In genomic region chr16:3461120-3461519, GRCh38 we compare ENCODE assay signal across 1 cellular context.
TF ChIP-seq lines count a peak whose summit lies in the region.

No MANE protein-coding gene starts in this region.

TF ChIP-seq in WTC11, 78 proteins besides CTCF, POLR2A, EP300 and RAD21 (continued from another document):
- TF ChIP-seq AR (CRISPR knock-in tag; IDR thresholded peaks at IDR 0.05) (no peak), TP53 (CRISPR knock-in tag; IDR thresholded peaks at IDR 0.05) (no peak), PRRX2 (CRISPR knock-in tag; IDR thresholded peaks at IDR 0.05) (no peak), ZNF317 (CRISPR knock-in tag; IDR thresholded peaks at IDR 0.05; ENCODE audit: borderline replicate concordance, low read depth) (no peak)
TF ChIP-seq in WTC11: peak in this region for 0.
